26 cellular contexts compared by ENCODE assay signal in the genomic region with DNA sequence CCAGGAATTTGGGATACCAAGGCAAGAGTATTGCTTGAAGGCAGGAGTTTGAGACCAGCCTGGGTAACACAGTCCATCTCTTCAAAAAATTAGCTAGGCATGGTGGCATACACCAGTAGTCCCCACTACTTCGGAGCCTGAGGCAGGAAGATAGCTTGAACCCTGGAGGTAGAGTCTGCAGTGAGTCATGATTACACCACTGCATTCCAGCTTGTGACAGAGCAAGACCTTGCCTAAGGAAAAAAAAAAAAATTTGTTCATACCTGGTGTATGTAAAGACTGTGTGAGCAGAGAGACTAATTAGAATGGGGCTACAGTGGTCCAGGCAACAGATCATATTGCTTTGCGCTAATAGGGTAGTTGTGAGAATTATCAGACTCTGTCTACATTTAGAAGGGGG.
A peak's percentile ranks its signal among the peaks of the same experiment; 100 is the strongest.
DNase-seq lines count a peak whose midpoint lies in the region; ATAC-seq and TF ChIP-seq lines count a peak whose summit lies in the region.
"Had no signal": no experiment of that assay in that cellular context is flagged by ENCODE, and none has a peak within 500 bp of the region (broad histone marks: within the 10 kb centered on the region; RNA-seq: fewer than 3 reads in every experiment).

No MANE protein-coding gene starts in this region.

- H3K4me3 Mint-ChIP-seq in chondrocyte (ENCODE audit: unreplicated experiment), result no peak overlapping the region
- H3K4me3 Mint-ChIP-seq: CD4-positive, alpha-beta T cell; GM23338; H9 had no signal

- H4K20me1 ChIP-seq in HCT116 (ENCODE audit: insufficient read depth) (no peaks in the 10 kb centered on the region), OCI-LY7 (ENCODE audit: insufficient read depth, low read length) (no peaks in the 10 kb centered on the region)
- H4K20me1 ChIP-seq: BLaER1 treated with 17β-estradiol and CSF1 and Interleukin-3, amounts not matched to agents 10 nM and 100 nM had no signal

- H3K4me1 ChIP-seq in HCT116 (ENCODE audit: control insufficient read depth in 1 of 2, insufficient read depth in 2 of 2, low read length in 2 of 2) (peaks cover 0 to 8% of the 10 kb centered on the region in 2 experiments; a peak in 2 of 4 replicates), OCI-LY7 (ENCODE audit: insufficient read depth, low read length, poor library complexity, severe bottlenecking) (no peaks in the 10 kb centered on the region)
- H3K4me1 ChIP-seq: A549; BLaER1 treated with 17β-estradiol and CSF1 and Interleukin-3, amounts not matched to agents 10 nM and 100 nM had no signal

- no peak for DNase-seq in HCT116 (ENCODE audit: low read depth, low spot score)
- DNase-seq in OCI-LY7 (ENCODE audit: low spot score), result no peak
- DNase-seq in epithelial cell of esophagus (ENCODE audit: low read depth), result peak; percentile 32
- peak; percentile 21 for DNase-seq in renal cortical epithelial cell (ENCODE audit: low read depth)
- DNase-seq in activated CD4-positive, alpha-beta T cell treated with anti-CD3 and anti-CD28 coated beads, Interleukin-2, amount 50 U/mL, for 4 hours, result no peak
- DNase-seq in left ventricle myocardium superior, result no peak
- DNase-seq in chondrocyte (ENCODE audit: low spot score), result no peak
- DNase-seq: AML-193; CD4-positive, alpha-beta T cell; GDM1; H9; KBM-7; NCI-H1048; NCI-H1417; NCI-H1694 treated with DMSO at 0.1 percent for 48 hours; NCI-H2081 treated with DMSO at 0.1 percent for 48 hours; NCI-H2171; NCI-H524 treated with DMSO at 0.1 percent for 48 hours; NCI-H774; PC-9; SHP77 treated with DMSO at 0.1 percent for 48 hours had no signal

- H3K27ac ChIP-seq in HCT116 (ENCODE audit: low read depth, low read length), result no peak overlapping the region
- H3K27ac ChIP-seq in OCI-LY7 (ENCODE audit: low read depth, low read length, poor library complexity, severe bottlenecking), result no peak overlapping the region
- H3K27ac ChIP-seq: A549; BLaER1 treated with 17β-estradiol and CSF1 and Interleukin-3, amounts not matched to agents 10 nM and 100 nM; PC-9; RWPE1; SK-N-MC had no signal

- BruUV-seq in HCT116 (replicated peaks; lab: Mats Ljungman, UMichigan) (no TSS peak), OCI-LY7 (replicated peaks; lab: Mats Ljungman, UMichigan) (no TSS peak)

- H3K27ac Mint-ChIP-seq in chondrocyte (ENCODE audit: unreplicated experiment), result no peak overlapping the region
- H3K27ac Mint-ChIP-seq: CD4-positive, alpha-beta T cell; GM23338; H9 had no signal

- intact Hi-C loops in HCT116 (cut with micrococcal nuclease) (no loop called here), OCI-LY7 (cut with micrococcal nuclease; ENCODE audit: unreplicated experiment) (no loop called here), left ventricle myocardium superior (cut with micrococcal nuclease) (no loop called here)

- no peaks in the 10 kb centered on the region for H3K36me3 ChIP-seq in HCT116 (ENCODE audit: control insufficient read depth in 1 of 2, insufficient read depth in 2 of 2, low read length in 2 of 2)
- no peaks in the 10 kb centered on the region for H3K36me3 ChIP-seq in OCI-LY7 (ENCODE audit: insufficient read depth, low read length)
- H3K36me3 ChIP-seq: BLaER1 treated with 17β-estradiol and CSF1 and Interleukin-3, amounts not matched to agents 10 nM and 100 nM had no signal

- peak; percentile 40; the same call in 1 of the 2 replicates for ATAC-seq in HCT116
- no peak for ATAC-seq in left ventricle myocardium superior
- ATAC-seq: A549, GM23338 had no signal

- peak overlapping the region; percentile 13 for H2AFZ ChIP-seq in HCT116 (ENCODE audit: low read depth, low read length, poor library complexity, severe bottlenecking)
- peak overlapping the region; percentile 28; the same call in 1 of the 2 replicates for H2AFZ ChIP-seq in OCI-LY7 (ENCODE audit: low read length)
- H2AFZ ChIP-seq: GM23338, PC-9 had no signal

- no peak for TF ChIP-seq RAD21 in HCT116 (IDR thresholded peaks at IDR 0.05; ENCODE audit: low read depth)

- CTCF ChIA-PET in HCT116 (lab: Charles Lee) (no interaction called here), OCI-LY7 (lab: Charles Lee; ENCODE audit: unreplicated experiment) (no interaction called here)

- RAD21 ChIA-PET in HCT116 (lab: Charles Lee; ENCODE audit: low non-redundant PET in 1 of 2, low total read pairs in 2 of 2, uncharacterized antibody in 2 of 2, unreplicated experiment in 2 of 2), result no interaction called here

- no peak for TF ChIP-seq POLR2A in HCT116 (IDR thresholded peaks at IDR 0.05; ENCODE audit: borderline replicate concordance, extremely low read depth, insufficient read depth, insufficient read length)

- H3K36me3 Mint-ChIP-seq in chondrocyte (ENCODE audit: low read depth), result no peaks in the 10 kb centered on the region

- no peaks in the 10 kb centered on the region for H3K27me3 ChIP-seq in HCT116 (ENCODE audit: insufficient read depth, low read length)
- H3K27me3 ChIP-seq: BLaER1 treated with 17β-estradiol and CSF1 and Interleukin-3, amounts not matched to agents 10 nM and 100 nM had no signal

- H3K79me2 ChIP-seq in HCT116 (ENCODE audit: insufficient read depth, low read length), result no peaks in the 10 kb centered on the region
- H3K79me2 ChIP-seq in OCI-LY7 (ENCODE audit: insufficient read depth, low read depth, low read length), result no peaks in the 10 kb centered on the region

- no peak overlapping the region for H3K4me2 ChIP-seq in HCT116 (ENCODE audit: low read length)
- H3K4me2 ChIP-seq in OCI-LY7 (ENCODE audit: low read length), result no peak overlapping the region
- H3K4me2 ChIP-seq: A549; BLaER1 treated with 17β-estradiol and CSF1 and Interleukin-3, amounts not matched to agents 10 nM and 100 nM; GM23338; PC-9 had no signal

- no peaks in the 10 kb centered on the region for H3K9me3 Mint-ChIP-seq in chondrocyte (ENCODE audit: low read depth)
- H3K9me3 Mint-ChIP-seq: GM23338, H9 had no signal

- H3K4me3 ChIP-seq in HCT116 (replicated peaks in 1 of 2; ENCODE audit: low read depth in 1 of 2, low read length in 2 of 2) (no peak overlapping the region), OCI-LY7 (ENCODE audit: low read depth, low read length, poor library complexity, severe bottlenecking) (no peak overlapping the region), epithelial cell of esophagus (ENCODE audit: low read length) (no peak overlapping the region)
- H3K4me3 ChIP-seq: A549; BLaER1 treated with 17β-estradiol and CSF1 and Interleukin-3, amounts not matched to agents 10 nM and 100 nM; GM23338; PC-9; SK-N-MC had no signal

- H3K4me1 Mint-ChIP-seq in chondrocyte (ENCODE audit: low read depth), result peaks cover 11% of the 10 kb centered on the region
- H3K4me1 Mint-ChIP-seq: GM23338 had no signal

- TF ChIP-seq CTCF in HCT116 (IDR thresholded peaks at IDR 0.05 in 2 of 3, conservative IDR thresholded peaks at IDR 0.05 in 1 of 3; ENCODE audit: borderline replicate concordance in 1 of 3, insufficient read depth in 1 of 3, low read depth in 2 of 3, low read length in 2 of 3), result no peak
- no peak for TF ChIP-seq CTCF in OCI-LY7 (conservative IDR thresholded peaks at IDR 0.05; ENCODE audit: low read length)
- no peak for TF ChIP-seq CTCF in epithelial cell of esophagus (IDR thresholded peaks at IDR 0.05; ENCODE audit: insufficient read depth, low read depth, low read length, missing control alignments)
- TF ChIP-seq CTCF in chondrocyte (IDR thresholded peaks at IDR 0.05), result no peak

- no peak overlapping the region for H3K9ac ChIP-seq in HCT116 (ENCODE audit: low read length)
- H3K9ac ChIP-seq: BLaER1 treated with 17β-estradiol and CSF1 and Interleukin-3, amounts not matched to agents 10 nM and 100 nM had no signal

- POLR2A ChIA-PET in HCT116 (lab: Charles Lee) (no interaction called here), OCI-LY7 (lab: Charles Lee) (interaction anchor here (0.7 to 1.6 kb wide), 2 partner anchors 15 to 349 kb away, joined by 3 to 6 read pairs; no protein-coding TSS in a partner anchor)

- no peaks in the 10 kb centered on the region for H3K27me3 Mint-ChIP-seq in chondrocyte (ENCODE audit: low read depth)
- H3K27me3 Mint-ChIP-seq: CD4-positive, alpha-beta T cell had no signal

- H3K9me3 ChIP-seq in HCT116 (ENCODE audit: control insufficient read depth in 1 of 2, insufficient read depth in 1 of 2, low read depth in 1 of 2, low read length in 2 of 2) (no peaks in the 10 kb centered on the region), OCI-LY7 (ENCODE audit: low read length) (no peaks in the 10 kb centered on the region; the same call in 1 of the 2 replicates)
- H3K9me3 ChIP-seq: A549 had no signal

- H3K9me2 ChIP-seq in HCT116 (ENCODE audit: insufficient read depth), result no peaks in the 10 kb centered on the region; the same call in 1 of the 2 replicates
- no peaks in the 10 kb centered on the region for H3K9me2 ChIP-seq in OCI-LY7 (ENCODE audit: insufficient read depth, low read length)

TF ChIP-seq in HCT116, 20 proteins besides CTCF, POLR2A, EP300 and RAD21 (continues in another document):
- TF ChIP-seq EZH2 (IDR thresholded peaks at IDR 0.05), result no peak
- TF ChIP-seq CBX3 (IDR thresholded peaks at IDR 0.05; ENCODE audit: low read depth), result no peak
- TF ChIP-seq TCF7L2 (IDR thresholded peaks at IDR 0.05; ENCODE audit: borderline replicate concordance, extremely low read depth, insufficient read depth, insufficient read length), result no peak
- no peak for TF ChIP-seq ZNF274 (IDR thresholded peaks at IDR 0.05; ENCODE audit: low read depth, low read length)
- TF ChIP-seq, protein P1, sequence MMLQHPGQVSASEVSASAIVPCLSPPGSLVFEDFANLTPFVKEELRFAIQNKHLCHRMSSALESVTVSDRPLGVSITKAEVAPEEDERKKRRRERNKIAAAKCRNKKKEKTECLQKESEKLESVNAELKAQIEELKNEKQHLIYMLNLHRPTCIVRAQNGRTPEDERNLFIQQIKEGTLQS (IDR thresholded peaks at IDR 0.05), result no peak
- TF ChIP-seq, protein P2, sequence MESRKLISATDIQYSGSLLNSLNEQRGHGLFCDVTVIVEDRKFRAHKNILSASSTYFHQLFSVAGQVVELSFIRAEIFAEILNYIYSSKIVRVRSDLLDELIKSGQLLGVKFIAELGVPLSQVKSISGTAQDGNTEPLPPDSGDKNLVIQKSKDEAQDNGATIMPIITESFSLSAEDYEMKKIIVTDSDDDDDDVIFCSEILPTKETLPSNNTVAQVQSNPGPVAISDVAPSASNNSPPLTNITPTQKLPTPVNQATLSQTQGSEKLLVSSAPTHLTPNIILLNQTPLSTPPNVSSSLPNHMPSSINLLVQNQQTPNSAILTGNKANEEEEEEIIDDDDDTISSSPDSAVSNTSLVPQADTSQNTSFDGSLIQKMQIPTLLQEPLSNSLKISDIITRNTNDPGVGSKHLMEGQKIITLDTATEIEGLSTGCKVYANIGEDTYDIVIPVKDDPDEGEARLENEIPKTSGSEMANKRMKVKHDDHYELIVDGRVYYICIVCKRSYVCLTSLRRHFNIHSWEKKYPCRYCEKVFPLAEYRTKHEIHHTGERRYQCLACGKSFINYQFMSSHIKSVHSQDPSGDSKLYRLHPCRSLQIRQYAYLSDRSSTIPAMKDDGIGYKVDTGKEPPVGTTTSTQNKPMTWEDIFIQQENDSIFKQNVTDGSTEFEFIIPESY (IDR thresholded peaks at IDR 0.05; ENCODE audit: extremely low read depth, insufficient replicate concordance, low read length), result no peak
- no peak for TF ChIP-seq ELF1 (IDR thresholded peaks at IDR 0.05; ENCODE audit: borderline replicate concordance, low read depth)
- TF ChIP-seq SIN3A (IDR thresholded peaks at IDR 0.05; ENCODE audit: low read depth), result no peak

Comparison
In these comparisons a context has a peak if more than half of its experiments do, and no peak if none do; other contexts are left out.
1. DNase-seq: peak in epithelial cell of esophagus (single experiment) and renal cortical epithelial cell (single experiment); none in HCT116 (single experiment), OCI-LY7 (single experiment), activated CD4-positive, alpha-beta T cell treated with anti-CD3 and anti-CD28 coated beads, Interleukin-2, amount 50 U/mL, for 4 hours (0 of 2), left ventricle myocardium superior (single experiment) and chondrocyte (single experiment).